In the genomic region with DNA sequence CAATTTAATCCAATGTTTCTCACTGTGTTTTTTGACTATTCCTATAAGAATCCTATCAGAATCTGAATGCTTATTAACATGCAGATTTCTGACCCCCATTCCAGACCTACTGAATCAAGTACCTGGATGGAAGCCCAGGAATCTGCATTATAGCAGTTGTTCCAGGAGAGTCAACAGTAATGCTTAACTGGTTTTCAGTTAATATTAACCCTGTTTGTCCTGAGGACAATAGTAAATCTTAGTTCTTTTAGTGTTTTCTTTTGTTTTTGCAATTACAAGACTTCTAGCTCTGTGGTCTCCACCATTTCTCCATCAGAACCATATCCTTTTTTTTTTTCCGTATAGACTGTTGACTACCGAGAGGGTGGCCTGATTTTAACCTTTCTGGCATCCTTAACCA, we compare ENCODE assay signal across 22 cellular contexts.
"Had no signal": no experiment of that assay in that cellular context is flagged by ENCODE, and none has a peak within 500 bp of the region (broad histone marks: within the 10 kb centered on the region; RNA-seq: fewer than 3 reads in every experiment).

No MANE protein-coding gene starts in this region.

- H3K4me3 ChIP-seq: coronary artery, dorsolateral prefrontal cortex, esophagus squamous epithelium, gastrocnemius medialis, heart right ventricle, left ventricle myocardium inferior, lung had no signal

- DNase-seq: dermis blood vessel endothelial cell; dorsolateral prefrontal cortex; effector CD4-positive, alpha-beta T cell; effector memory CD4-positive, alpha-beta T cell; erythroblast; esophagus squamous epithelium; foreskin fibroblast; foreskin melanocyte; gastrocnemius medialis; glutamatergic neuron; head of caudate nucleus; heart right ventricle; hippocampal formation; kidney glomerular epithelial cell; left cardiac atrium; left ventricle myocardium inferior; mammary epithelial cell; mesendoderm; midbrain; naive thymus-derived CD4-positive, alpha-beta T cell had no signal
